19 cellular contexts compared by ENCODE assay signal in the genomic region with DNA sequence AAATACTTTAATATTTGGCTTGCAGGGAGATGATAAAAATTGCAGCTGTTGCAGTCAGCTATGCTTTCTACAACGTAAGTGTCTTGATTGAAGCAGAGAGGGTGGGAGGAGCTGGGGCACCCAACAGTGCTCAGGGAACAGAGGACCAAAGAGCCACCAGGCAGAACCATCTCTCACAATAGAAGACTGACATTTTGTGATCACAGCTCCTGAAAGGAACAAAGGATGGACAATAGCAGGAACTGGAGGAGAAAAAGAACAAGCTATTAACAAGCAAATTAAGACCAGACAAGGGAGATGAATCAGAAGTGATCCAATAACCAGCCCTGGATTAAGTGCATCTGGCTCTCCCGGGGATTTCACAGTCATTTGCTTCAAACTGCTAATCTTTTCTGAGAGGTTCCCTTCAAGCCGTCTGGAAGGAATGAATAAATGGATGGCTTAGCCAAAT.
DNase-seq lines count a peak whose midpoint lies in the region; ATAC-seq and TF ChIP-seq lines count a peak whose summit lies in the region.
"Had no signal": no experiment of that assay in that cellular context is flagged by ENCODE, and none has a peak within 500 bp of the region (broad histone marks: within the 10 kb centered on the region; RNA-seq: fewer than 3 reads in every experiment).

No MANE protein-coding gene starts in this region.

- H3K27me3 Mint-ChIP-seq in natural killer cell (ENCODE audit: low read depth in 2 of 2), result no peaks in the 10 kb centered on the region
- H3K27me3 Mint-ChIP-seq: activated CD8-positive, alpha-beta T cell treated with anti-CD3 and anti-CD28 coated beads for 36 hours; dendritic cell treated with granulocyte-macrophage colony-stimulating factor and Interleukin-4, amounts not matched to agents 40 ng/mL and 50 ng/mL, for 4 days had no signal

- no peak overlapping the region for H3K4me3 ChIP-seq in right atrium auricular region
- H3K4me3 ChIP-seq in smooth muscle cell, result no peak overlapping the region
- H3K4me3 ChIP-seq: right lobe of liver, SK-N-MC, tibial nerve had no signal

- H3K4me1 ChIP-seq in right atrium auricular region, result no peaks in the 10 kb centered on the region
- peaks cover 22% of the 10 kb centered on the region for H3K4me1 ChIP-seq in smooth muscle cell (ENCODE audit: low read depth)
- H3K4me1 ChIP-seq: Caco-2, right lobe of liver, tibial nerve had no signal

- peaks cover 14% of the 10 kb centered on the region for H3K36me3 Mint-ChIP-seq in natural killer cell

- peaks cover 4 to 5% of the 10 kb centered on the region in 2 donors for H3K9me3 ChIP-seq in right atrium auricular region
- no peaks in the 10 kb centered on the region for H3K9me3 ChIP-seq in smooth muscle cell (replicated peaks; ENCODE audit: low read depth)
- H3K9me3 ChIP-seq: Caco-2, right lobe of liver had no signal

- no peaks in the 10 kb centered on the region for H4K20me1 ChIP-seq in smooth muscle cell (ENCODE audit: low read depth)

- H3K4me3 Mint-ChIP-seq in natural killer cell, result no peak overlapping the region
- H3K4me3 Mint-ChIP-seq: activated CD8-positive, alpha-beta T cell treated with anti-CD3 and anti-CD28 coated beads for 36 hours; dendritic cell treated with granulocyte-macrophage colony-stimulating factor and Interleukin-4, amounts not matched to agents 40 ng/mL and 50 ng/mL, for 4 days; naive thymus-derived CD8-positive, alpha-beta T cell had no signal

- peaks cover 0 to 5% of the 10 kb centered on the region in 2 donors for H3K4me1 Mint-ChIP-seq in natural killer cell

- no peak overlapping the region for H3K27ac Mint-ChIP-seq in natural killer cell
- H3K27ac Mint-ChIP-seq: activated CD8-positive, alpha-beta T cell treated with anti-CD3 and anti-CD28 coated beads for 36 hours; dendritic cell treated with granulocyte-macrophage colony-stimulating factor and Interleukin-4, amounts not matched to agents 40 ng/mL and 50 ng/mL, for 4 days; naive thymus-derived CD8-positive, alpha-beta T cell had no signal

- H3K9ac ChIP-seq in smooth muscle cell (ENCODE audit: low read depth), result no peak overlapping the region

- TF ChIP-seq CTCF in right atrium auricular region (IDR thresholded peaks at IDR 0.05) (no peak), smooth muscle cell (IDR thresholded peaks at IDR 0.05; ENCODE audit: borderline replicate concordance, insufficient read depth, poor library complexity, severe bottlenecking) (no peak), natural killer cell (IDR thresholded peaks at IDR 0.05) (no peak)

- DNase-seq in right atrium auricular region (ENCODE audit: low spot score), result peak; percentile 13
- DNase-seq in left cardiac atrium, result no peak
- DNase-seq in NCI-H446 (lab: John Stamatoyannopoulos, UW), result peak; percentile 37 to 77
- peak; percentile 32 for DNase-seq in fibroblast of gingiva (ENCODE audit: low read depth)
- DNase-seq in smooth muscle cell (lab: John Stamatoyannopoulos, UW; ENCODE audit: unreplicated experiment), result no peak
- no peak for DNase-seq in natural killer cell
- DNase-seq in activated gamma-delta T cell (lab: John Stamatoyannopoulos, UW), result no peak
- DNase-seq: ACHN; activated CD8-positive, alpha-beta T cell treated with anti-CD3 and anti-CD28 coated beads for 36 hours; Caco-2; left ventricle myocardium superior; naive thymus-derived CD8-positive, alpha-beta T cell; NCI-H2081 treated with DMSO at 0.1 percent for 48 hours; right lobe of liver; stimulated activated CD4-positive, alpha-beta T cell treated with anti-CD3 and anti-CD28 coated beads, Interleukin-4, amount 100 ng/mL, for 1 hour had no signal

- H2AFZ ChIP-seq in smooth muscle cell (ENCODE audit: low read depth), result no peak overlapping the region

- no peak overlapping the region for H3K27ac ChIP-seq in right atrium auricular region
- peak overlapping the region; percentile 55 for H3K27ac ChIP-seq in smooth muscle cell (ENCODE audit: low read depth)
- H3K27ac ChIP-seq: right lobe of liver, SK-N-MC, tibial nerve had no signal

- H3K27me3 ChIP-seq in right atrium auricular region (no peaks in the 10 kb centered on the region), smooth muscle cell (ENCODE audit: low read depth) (no peaks in the 10 kb centered on the region)
- H3K27me3 ChIP-seq: right lobe of liver, tibial nerve had no signal

- peaks cover 10% of the 10 kb centered on the region for H3F3A ChIP-seq in smooth muscle cell (ENCODE audit: low read depth)

- H3K36me3 ChIP-seq in right atrium auricular region (no peaks in the 10 kb centered on the region), smooth muscle cell (ENCODE audit: low read depth) (no peaks in the 10 kb centered on the region)
- H3K36me3 ChIP-seq: right lobe of liver, tibial nerve had no signal

- H3K79me2 ChIP-seq in smooth muscle cell (ENCODE audit: low read depth), result no peaks in the 10 kb centered on the region

- no peak for ATAC-seq in left cardiac atrium
- no peak for ATAC-seq in GM21786 (IDR thresholded peaks at IDR 0.05; ENCODE audit: unreplicated experiment)
- no peak for ATAC-seq in natural killer cell
- ATAC-seq: activated CD8-positive, alpha-beta T cell treated with anti-CD3 and anti-CD28 coated beads for 36 hours; left ventricle myocardium superior; naive thymus-derived CD8-positive, alpha-beta T cell; right lobe of liver had no signal

- peaks cover 2 to 3% of the 10 kb centered on the region in 2 donors for H3K9me3 Mint-ChIP-seq in natural killer cell

- WGBS in smooth muscle cell (ENCODE audit: low lambda C conversion rate), result 14% methylated on average over 3 of the region's 3 CpGs

- H3K4me2 ChIP-seq in smooth muscle cell, result peak overlapping the region; percentile 32

- intact Hi-C loops in left cardiac atrium (cut with DNase I) (no loop called here), natural killer cell (cut with micrococcal nuclease) (no loop called here)

Comparison
In these comparisons a context has a peak if more than half of its experiments do, and no peak if none do; other contexts are left out.
1. DNase-seq: peak in right atrium auricular region (single experiment), NCI-H446 (2 of 2) and fibroblast of gingiva (single experiment); none in left cardiac atrium (single experiment), smooth muscle cell (single experiment), natural killer cell (single experiment) and activated gamma-delta T cell (single experiment).